ENCODE assay signal across 1 cellular context in genomic region chr2:75710577-75711253, GRCh38.
A peak's percentile ranks its signal among the peaks of the same experiment; 100 is the strongest.
TF ChIP-seq lines count a peak whose summit lies in the region.

Gene GCFC2 (minus strand): TSS chr2:75710915. CDS start chr2:75710855, 60 bp downstream.

TF ChIP-seq in H1, 55 proteins besides CTCF, POLR2A, EP300 and RAD21 (continued from another document):
- no peak for TF ChIP-seq SAP30 (IDR thresholded peaks at IDR 0.05; ENCODE audit: insufficient read depth, insufficient replicate concordance, low read length)
- TF ChIP-seq USF2 (IDR thresholded peaks at IDR 0.05; ENCODE audit: low read length), result 0 out of 2 replicates have a peak, but pooled peaks have one; percentile 6
- no peak for TF ChIP-seq EZH2 (IDR thresholded peaks at IDR 0.05; ENCODE audit: low read depth, low read length, severe bottlenecking)
- TF ChIP-seq SIRT6 (IDR thresholded peaks at IDR 0.05; ENCODE audit: low read length), result no peak
- no peak for TF ChIP-seq HDAC6 (IDR thresholded peaks at IDR 0.05; ENCODE audit: low read depth, low read length)
- no peak for TF ChIP-seq CHD2 (IDR thresholded peaks at IDR 0.05; ENCODE audit: low read length)
- no peak for TF ChIP-seq JUN (IDR thresholded peaks at IDR 0.05; ENCODE audit: low read depth, low read length)
- no peak for TF ChIP-seq CHD7 (IDR thresholded peaks at IDR 0.05; ENCODE audit: insufficient replicate concordance, low read length)
- TF ChIP-seq RNF2 (IDR thresholded peaks at IDR 0.05; ENCODE audit: borderline replicate concordance, low read depth, low read length, missing control alignments, poor library complexity, severe bottlenecking), result no peak
- TF ChIP-seq GTF2F1 (IDR thresholded peaks at IDR 0.05; ENCODE audit: borderline replicate concordance, low read depth, low read length), result peak; percentile 20; the same call in 1 of the 2 replicates
- no peak for TF ChIP-seq BRCA1 (IDR thresholded peaks at IDR 0.05; ENCODE audit: low read depth, low read length)
- no peak for TF ChIP-seq TEAD4 (IDR thresholded peaks at IDR 0.05; ENCODE audit: low read depth, low read length)
- TF ChIP-seq E2F6 (IDR thresholded peaks at IDR 0.05), result peak; percentile 97
- no peak for TF ChIP-seq TCF12 (IDR thresholded peaks at IDR 0.05; ENCODE audit: low read depth, low read length)
- TF ChIP-seq CTBP2 (IDR thresholded peaks at IDR 0.05; ENCODE audit: borderline replicate concordance, insufficient read depth, insufficient read length, low read length), result no peak
- TF ChIP-seq ASH2L (IDR thresholded peaks at IDR 0.05; ENCODE audit: low read length), result peak; percentile 95
- no peak for TF ChIP-seq CEBPB (IDR thresholded peaks at IDR 0.05; ENCODE audit: low read depth, low read length)
- TF ChIP-seq EGR1 (IDR thresholded peaks at IDR 0.05; ENCODE audit: borderline replicate concordance, low read depth, low read length), result no peak
- no peak for TF ChIP-seq TAF7 (optimal IDR thresholded peaks at IDR 0.05; ENCODE audit: borderline replicate concordance, low read depth, low read length)
- TF ChIP-seq SP1 (IDR thresholded peaks at IDR 0.05; ENCODE audit: low read depth, low read length), result no peak
- no peak for TF ChIP-seq SIX5 (IDR thresholded peaks at IDR 0.05; ENCODE audit: low read depth, low read length)
- peak; percentile 92 for TF ChIP-seq KDM4A (IDR thresholded peaks at IDR 0.05; ENCODE audit: low read depth, low read length, severe bottlenecking)
- TF ChIP-seq JUND (IDR thresholded peaks at IDR 0.05; ENCODE audit: low read length), result no peak
- no peak for TF ChIP-seq RFX5 (IDR thresholded peaks at IDR 0.05; ENCODE audit: borderline replicate concordance, low read depth, low read length)
- TF ChIP-seq SRF (IDR thresholded peaks at IDR 0.05; ENCODE audit: low read depth, low read length), result no peak
- no peak for TF ChIP-seq FOSL1 (IDR thresholded peaks at IDR 0.05; ENCODE audit: insufficient read depth, low read depth, low read length)
- no peak for TF ChIP-seq SUZ12 (IDR thresholded peaks at IDR 0.05; ENCODE audit: low read length)
- TF ChIP-seq NANOG (IDR thresholded peaks at IDR 0.05; ENCODE audit: insufficient read depth, low read depth, low read length, poor library complexity, severe bottlenecking), result no peak
- peak; percentile 77 for TF ChIP-seq TAF1 (IDR thresholded peaks at IDR 0.05; ENCODE audit: low read depth, low read length)
- TF ChIP-seq BACH1 (IDR thresholded peaks at IDR 0.05; ENCODE audit: low read length), result peak; percentile 67; the same call in 1 of the 2 replicates
- no peak for TF ChIP-seq CBX8 (IDR thresholded peaks at IDR 0.05; ENCODE audit: borderline replicate concordance, low read depth, low read length)
- peak; percentile 98 for TF ChIP-seq MAX (IDR thresholded peaks at IDR 0.05)
- TF ChIP-seq SIN3A (conservative IDR thresholded peaks at IDR 0.05 in 1 of 2, IDR thresholded peaks at IDR 0.05 in 1 of 2; ENCODE audit: low read depth in 1 of 2, low read length in 2 of 2), result 0 out of 4 replicates have a peak, but pooled peaks of 1 of the 2 experiments have one; percentile 18
- no peak for TF ChIP-seq CBX5 (IDR thresholded peaks at IDR 0.05; ENCODE audit: low read depth, low read length)
- peak; percentile 89 for TF ChIP-seq YY1 (IDR thresholded peaks at IDR 0.05; ENCODE audit: low read depth, low read length)
- TF ChIP-seq RBBP5 (IDR thresholded peaks at IDR 0.05; ENCODE audit: borderline replicate concordance, low read depth, low read length), result peak; percentile 98
